In the genomic region with DNA sequence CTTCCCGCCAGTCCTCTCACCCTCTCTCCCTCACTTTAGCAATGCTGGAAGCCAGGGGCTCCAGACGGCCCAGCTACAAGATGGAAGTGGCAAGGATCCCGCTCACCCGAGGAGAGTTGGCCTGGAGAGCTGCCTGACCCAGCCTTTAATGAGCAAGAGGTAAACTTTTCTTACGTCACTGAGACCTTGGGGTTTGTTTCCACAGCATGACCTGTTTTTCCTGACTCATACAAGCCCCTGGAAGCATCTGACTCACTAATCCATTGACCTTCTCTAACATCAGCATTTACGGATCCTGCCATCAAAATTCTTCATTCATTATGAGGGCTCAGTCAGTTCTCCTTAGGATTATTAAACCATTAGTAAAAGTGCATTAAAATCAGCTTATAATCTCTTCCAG, we compare ENCODE assay signal across 9 cellular contexts.
DNase-seq lines count a peak whose midpoint lies in the region; FAIRE-seq and TF ChIP-seq lines count a peak whose summit lies in the region.
"Had no signal": no experiment of that assay in that cellular context is flagged by ENCODE, and none has a peak within 500 bp of the region (broad histone marks: within the 10 kb centered on the region; RNA-seq: fewer than 3 reads in every experiment).

No MANE protein-coding gene starts in this region.

- peak overlapping the region; percentile 25 for H3K4me3 ChIP-seq in ACC112 (ENCODE audit: low read depth, low read length)
- H3K4me3 ChIP-seq in astrocyte of the spinal cord (ENCODE audit: low read depth, low read length), result no peak overlapping the region

- H3K27me3 ChIP-seq in ACC112 (ENCODE audit: insufficient read depth, low read length), result no peaks in the 10 kb centered on the region

- no peaks in the 10 kb centered on the region for H3K36me3 ChIP-seq in ACC112 (ENCODE audit: insufficient read depth, low read length)

- CTCF ChIA-PET in GM10248 (lab: Yijun Ruan, JAX), result interaction anchor here (0.8 kb wide), 1 partner anchor 1034 kb away, joined by 3 read pairs; no protein-coding TSS in a partner anchor

- peak; percentile 84 for DNase-seq in HTR-8/SVneo (ENCODE audit: insufficient read length, low spot score)
- peak; percentile 98 for DNase-seq in astrocyte of the spinal cord (ENCODE audit: low read depth, low spot score)
- DNase-seq in islet precursor cell, result peak; percentile 81
- DNase-seq in central memory CD4-positive, alpha-beta T cell, result no peak
- DNase-seq in NCI-H128 (lab: John Stamatoyannopoulos, UW; ENCODE audit: unreplicated experiment), result no peak
- DNase-seq in GM10248 (ENCODE audit: extremely low spot score), result no peak
- DNase-seq in 8988T, result no peak
- DNase-seq: activated CD8-positive, alpha-beta memory T cell treated with anti-CD3 and anti-CD28 coated beads, Interleukin-2, amount 50 U/mL, for 48 hours had no signal

- peak overlapping the region; percentile 92 for H3K27ac ChIP-seq in ACC112 (ENCODE audit: low read depth, low read length)

- POLR2A ChIA-PET in GM10248 (lab: Yijun Ruan, JAX), result no interaction called here

- FAIRE-seq in HTR-8/SVneo (lab: Jason Lieb, UNC), result peak; percentile 62

- in situ Hi-C loops in astrocyte of the spinal cord (cut with HindIII; ENCODE audit: low sequenced_read_pairs), result no loop called here

- peaks cover 62% of the 10 kb centered on the region for H3K4me1 ChIP-seq in ACC112 (ENCODE audit: control insufficient read depth, insufficient read depth, low read length, unreplicated experiment)

- no peaks in the 10 kb centered on the region for H3K79me2 ChIP-seq in ACC112 (ENCODE audit: control insufficient read depth, insufficient read depth, low read length, unreplicated experiment)

- TF ChIP-seq CTCF in astrocyte of the spinal cord (IDR thresholded peaks at IDR 0.05; ENCODE audit: low read depth, low read length) (no peak), GM10248 (IDR thresholded peaks at IDR 0.05; ENCODE audit: control extremely low read depth, extremely low read depth, low read depth, missing control alignments) (no peak)

- peak overlapping the region; percentile 52 for H2AFZ ChIP-seq in ACC112 (ENCODE audit: low read length, unreplicated experiment)

Comparison
In these comparisons a context has a peak if more than half of its experiments do, and no peak if none do; other contexts are left out.
1. DNase-seq: peak in HTR-8/SVneo (single experiment), astrocyte of the spinal cord (single experiment) and islet precursor cell (single experiment); none in central memory CD4-positive, alpha-beta T cell (single experiment), NCI-H128 (single experiment), GM10248 (single experiment) and 8988T (single experiment).